In the genomic region with DNA sequence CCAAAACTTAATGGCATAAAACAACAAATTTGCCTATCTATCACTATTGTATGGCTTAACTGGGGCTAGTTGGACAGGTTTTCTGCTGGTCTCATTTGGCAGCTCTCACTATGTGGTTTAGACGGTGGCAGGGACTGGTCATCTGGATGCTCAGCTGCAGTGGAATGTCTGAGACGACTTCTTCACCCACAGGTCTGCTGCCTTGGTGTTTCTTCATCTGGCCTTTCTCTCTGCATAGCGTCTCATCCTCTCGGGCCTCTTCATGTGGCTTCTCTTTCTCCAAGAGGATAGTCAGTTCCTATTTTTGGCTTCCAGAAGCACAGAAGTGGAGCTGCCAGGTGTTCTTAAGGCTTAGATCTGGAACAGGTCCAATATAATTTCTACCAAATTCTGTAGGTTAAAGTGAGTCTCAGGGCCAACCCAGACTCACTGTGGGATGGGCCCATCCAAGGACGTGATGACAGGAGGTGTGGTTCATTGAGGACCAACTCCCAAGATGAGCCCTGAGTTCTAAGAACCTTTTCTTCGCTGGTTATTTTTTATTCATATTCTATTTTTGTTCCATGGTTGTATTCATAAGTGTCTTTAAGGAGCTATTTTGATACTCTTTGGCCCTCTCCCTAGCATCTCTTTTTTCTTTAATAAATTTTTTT, we compare ENCODE assay signal across 22 cellular contexts.
"Had no signal": no experiment of that assay in that cellular context is flagged by ENCODE, and none has a peak within 500 bp of the region (broad histone marks: within the 10 kb centered on the region; RNA-seq: fewer than 3 reads in every experiment).

No MANE protein-coding gene starts in this region.

- H3K36me3 Mint-ChIP-seq: natural killer cell treated with Interleukin-12 subunit alpha and Interleukin-12 subunit beta and Interleukin-15 and Interleukin-18, amount 100 ng/mL, for 72 hours had no signal

- H3K9me3 Mint-ChIP-seq: activated naive CD8-positive, alpha-beta T cell treated with anti-CD3 and anti-CD28 coated beads for 36 hours; activated T-helper 1 cell treated with anti-CD3 and anti-CD28 coated beads, Interleukin-12 subunit alpha, Interleukin-12 subunit beta, Interleukin-2, Interleukin-4 antibody, amounts not matched to agents 30 ng/mL and 10 ng/mL and 1 ng/mL, durations not matched to agents 14 hours and 24 hours and 36 hours; immature natural killer cell; natural killer cell treated with Interleukin-12 subunit alpha and Interleukin-12 subunit beta and Interleukin-15 and Interleukin-18, amount 100 ng/mL, for 72 hours; stimulated activated effector memory CD8-positive, alpha-beta T cell treated with anti-CD3 and anti-CD28 coated beads, Interleukin-12 subunit alpha, Interleukin-12 subunit beta, amount 100 ng/mL, for 72 hours; T-helper 2 cell treated with Interferon-gamma antibody and Interleukin-4, amounts not matched to agents 5 μg/mL and 100 μg/mL, for 36 hours; type B pancreatic cell; WTC11 had no signal

- H3K4me3 ChIP-seq: pancreas, right lobe of liver, smooth muscle cell, stomach had no signal

- H3K9me3 ChIP-seq: neutrophil, pancreas, right lobe of liver, stomach had no signal

- H3K4me2 ChIP-seq: smooth muscle cell had no signal

- ATAC-seq: activated CD4-positive, alpha-beta T cell treated with anti-CD3 and anti-CD28 coated beads for 36 hours; esophagus mucosa; natural killer cell treated with Interleukin-12 subunit alpha and Interleukin-12 subunit beta and Interleukin-15 and Interleukin-18, amount 100 ng/mL, for 72 hours; pancreas; right lobe of liver; stimulated activated effector memory CD8-positive, alpha-beta T cell treated with anti-CD3 and anti-CD28 coated beads, Interleukin-12 subunit alpha, Interleukin-12 subunit beta, amount 100 ng/mL, for 72 hours; WTC11 had no signal

- H3K27me3 ChIP-seq: neutrophil, pancreas, right lobe of liver, stomach had no signal

- H3K4me3 Mint-ChIP-seq: activated CD4-positive, alpha-beta T cell treated with anti-CD3 and anti-CD28 coated beads for 36 hours; activated naive CD8-positive, alpha-beta T cell treated with anti-CD3 and anti-CD28 coated beads for 36 hours; activated T-helper 1 cell treated with anti-CD3 and anti-CD28 coated beads, Interleukin-12 subunit alpha, Interleukin-12 subunit beta, Interleukin-2, Interleukin-4 antibody, amounts not matched to agents 30 ng/mL and 10 ng/mL and 1 ng/mL, durations not matched to agents 14 hours and 24 hours and 36 hours; immature natural killer cell; natural killer cell treated with Interleukin-12 subunit alpha and Interleukin-12 subunit beta and Interleukin-15 and Interleukin-18, amount 100 ng/mL, for 72 hours; stimulated activated effector memory CD8-positive, alpha-beta T cell treated with anti-CD3 and anti-CD28 coated beads, Interleukin-12 subunit alpha, Interleukin-12 subunit beta, amount 100 ng/mL, for 72 hours; T-helper 2 cell treated with Interferon-gamma antibody and Interleukin-4, amounts not matched to agents 5 μg/mL and 100 μg/mL, for 36 hours; type B pancreatic cell; WTC11 had no signal

- DNase-seq: activated CD4-positive, alpha-beta T cell treated with anti-CD3 and anti-CD28 coated beads for 36 hours; activated CD4-positive, alpha-beta T cell treated with anti-CD3 and anti-CD28 coated beads, Interleukin-2, amount 50 U/mL, for 48 hours; activated naive CD4-positive, alpha-beta T cell; activated naive CD8-positive, alpha-beta T cell treated with anti-CD3 and anti-CD28 coated beads for 36 hours; activated T-cell treated with anti-CD3 and anti-CD28 coated beads for 4 hours; amygdala; effector CD4-positive, alpha-beta T cell; immature natural killer cell; mesendoderm; pancreas; right lobe of liver; stimulated activated CD4-positive, alpha-beta T cell treated with anti-CD3 and anti-CD28 coated beads, Interleukin-4, amount 100 ng/mL, for 1 hour; stomach had no signal

- H3K27me3 Mint-ChIP-seq: activated CD4-positive, alpha-beta T cell treated with anti-CD3 and anti-CD28 coated beads for 36 hours; activated naive CD8-positive, alpha-beta T cell treated with anti-CD3 and anti-CD28 coated beads for 36 hours; natural killer cell treated with Interleukin-12 subunit alpha and Interleukin-12 subunit beta and Interleukin-15 and Interleukin-18, amount 100 ng/mL, for 72 hours; type B pancreatic cell had no signal

- H3K27ac Mint-ChIP-seq: activated CD4-positive, alpha-beta T cell treated with anti-CD3 and anti-CD28 coated beads for 36 hours; activated naive CD8-positive, alpha-beta T cell treated with anti-CD3 and anti-CD28 coated beads for 36 hours; activated T-helper 1 cell treated with anti-CD3 and anti-CD28 coated beads, Interleukin-12 subunit alpha, Interleukin-12 subunit beta, Interleukin-2, Interleukin-4 antibody, amounts not matched to agents 30 ng/mL and 10 ng/mL and 1 ng/mL, durations not matched to agents 14 hours and 24 hours and 36 hours; immature natural killer cell; natural killer cell treated with Interleukin-12 subunit alpha and Interleukin-12 subunit beta and Interleukin-15 and Interleukin-18, amount 100 ng/mL, for 72 hours; stimulated activated effector memory CD8-positive, alpha-beta T cell treated with anti-CD3 and anti-CD28 coated beads, Interleukin-12 subunit alpha, Interleukin-12 subunit beta, amount 100 ng/mL, for 72 hours; T-helper 2 cell treated with Interferon-gamma antibody and Interleukin-4, amounts not matched to agents 5 μg/mL and 100 μg/mL, for 36 hours; type B pancreatic cell; WTC11 had no signal

- H3K27ac ChIP-seq: neutrophil, pancreas, right lobe of liver, stomach had no signal

- H3K36me3 ChIP-seq: neutrophil, pancreas, right lobe of liver had no signal

- H3K4me1 ChIP-seq: pancreas, right lobe of liver had no signal
